In the genomic region with DNA sequence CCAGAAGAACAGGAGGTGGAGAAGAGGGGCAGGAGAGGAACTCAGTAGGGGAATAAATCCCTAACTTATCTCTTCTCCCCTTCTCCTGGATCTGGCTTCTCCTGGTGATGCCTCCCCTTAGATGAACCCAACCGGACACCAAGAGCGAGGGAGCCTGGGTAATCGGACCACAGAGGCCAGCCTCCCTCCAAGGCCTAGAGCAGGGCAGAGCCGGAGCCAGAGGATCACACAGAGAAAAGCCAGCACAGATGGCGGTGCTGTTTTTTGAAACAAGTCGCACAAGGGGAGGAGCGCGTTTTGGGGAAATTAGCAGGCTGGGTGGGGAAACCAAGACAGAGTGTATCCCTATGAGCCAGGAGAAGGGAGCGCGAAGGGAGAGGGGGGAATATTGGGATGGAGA, we compare ENCODE assay signal across 20 cellular contexts. TPM values are rescaled to one million over a fixed set of nuclear protein-coding genes. Genes with fewer than 3 reads are reported as not detected.
DNase-seq lines count a peak whose midpoint lies in the region; ATAC-seq, FAIRE-seq and TF ChIP-seq lines count a peak whose summit lies in the region.
"Had no signal": no experiment of that assay in that cellular context is flagged by ENCODE, and none has a peak within 500 bp of the region (broad histone marks: within the 10 kb centered on the region; RNA-seq: fewer than 3 reads in every experiment).

No MANE protein-coding gene starts in this region.

- peaks cover 6% of the 10 kb centered on the region for H3K27me3 Mint-ChIP-seq in activated naive CD4-positive, alpha-beta T cell treated with anti-CD3 and anti-CD28 coated beads, Interleukin-2, amount 50 U/mL, for 24 hours
- H3K27me3 Mint-ChIP-seq in WTC11 (ENCODE audit: low read depth) (no peaks in the 10 kb centered on the region; the same call in 1 of the 2 replicates), neural crest cell (ENCODE audit: low read depth) (peaks cover 5% of the 10 kb centered on the region)

- intact Hi-C loops in upper lobe of right lung (cut with DNase I) = no loop called here

- no peak for DNase-seq in activated naive CD4-positive, alpha-beta T cell treated with anti-CD3 and anti-CD28 coated beads, Interleukin-2, amount 50 U/mL, for 16 hours
- DNase-seq in WTC11 (ENCODE audit: low spot score) (no peak), neural crest cell (ENCODE audit: low read depth, low spot score) (no peak), urothelium cell line (ENCODE audit: low spot score) (no peak), upper lobe of right lung (no peak)
- DNase-seq: Calu3; GOT3; NCI-H1092 treated with DMSO at 0.1 percent for 48 hours; NCI-H1436; NCI-H1930; NCI-H2107; NCI-H524; NCI-H748 treated with DMSO at 0.1 percent for 48 hours; NK-92 treated with Interleukin-12 subunit alpha and Interleukin-12 subunit beta, amount 100 ng/mL, for 24 hours; PC-3; SK-N-SH had no signal

- no peaks in the 10 kb centered on the region for H3K36me3 ChIP-seq in upper lobe of right lung

- no peak overlapping the region for H3K4me3 ChIP-seq in upper lobe of right lung

- peaks cover 29% of the 10 kb centered on the region for H3K27me3 ChIP-seq in upper lobe of right lung

- H3K36me3 Mint-ChIP-seq in activated naive CD4-positive, alpha-beta T cell treated with anti-CD3 and anti-CD28 coated beads, Interleukin-2, amount 50 U/mL, for 24 hours = no peaks in the 10 kb centered on the region
- H3K36me3 Mint-ChIP-seq in WTC11 (peaks cover under 1% of the 10 kb centered on the region), neural crest cell (ENCODE audit: low read depth) (no peaks in the 10 kb centered on the region)

- TF ChIP-seq CTCF in WTC11 (IDR thresholded peaks at IDR 0.05) = no peak
- no peak for TF ChIP-seq CTCF in neural crest cell (conservative IDR thresholded peaks at IDR 0.05)
- TF ChIP-seq CTCF in upper lobe of right lung (IDR thresholded peaks at IDR 0.05) = no peak

- ATAC-seq in WTC11 (no peak), upper lobe of right lung (no peak), HG02588 (IDR thresholded peaks at IDR 0.05; ENCODE audit: unreplicated experiment) (no peak)
- ATAC-seq: HCT116, PC-3 had no signal

- no peaks in the 10 kb centered on the region for H3K9me3 ChIP-seq in upper lobe of right lung
- H3K9me3 ChIP-seq: SK-N-SH had no signal

- POLR2A ChIA-PET in WTC11 (lab: Charles Lee) = interaction anchor here (0.6 kb wide), 1 partner anchor 124 kb away, joined by 3 read pairs; no protein-coding TSS in a partner anchor

- no peaks in the 10 kb centered on the region for H3K9me3 Mint-ChIP-seq in activated naive CD4-positive, alpha-beta T cell treated with anti-CD3 and anti-CD28 coated beads, Interleukin-2, amount 50 U/mL, for 24 hours
- H3K9me3 Mint-ChIP-seq in WTC11 = peaks cover 2% of the 10 kb centered on the region
- H3K9me3 Mint-ChIP-seq in neural crest cell = no peaks in the 10 kb centered on the region

- no peak for FAIRE-seq in urothelium cell line (lab: Jason Lieb, UNC)
- FAIRE-seq: GM18507 had no signal

- no peak overlapping the region for H3K4me3 Mint-ChIP-seq in activated naive CD4-positive, alpha-beta T cell treated with anti-CD3 and anti-CD28 coated beads, Interleukin-2, amount 50 U/mL, for 24 hours
- no peak overlapping the region for H3K4me3 Mint-ChIP-seq in WTC11
- H3K4me3 Mint-ChIP-seq in neural crest cell = no peak overlapping the region

- H3K4me1 ChIP-seq in upper lobe of right lung = no peaks in the 10 kb centered on the region

- CTCF ChIA-PET in WTC11 (lab: Charles Lee) = interaction anchor here (1.3 to 7.0 kb wide), 3 partner anchors 24 to 66 kb away, joined by 4 to 67 read pairs (median 38); no protein-coding TSS in a partner anchor

- H3K4me1 Mint-ChIP-seq in activated naive CD4-positive, alpha-beta T cell treated with anti-CD3 and anti-CD28 coated beads, Interleukin-2, amount 50 U/mL, for 24 hours = no peaks in the 10 kb centered on the region
- H3K4me1 Mint-ChIP-seq in WTC11 (peaks cover 49% of the 10 kb centered on the region), neural crest cell (peaks cover 13% of the 10 kb centered on the region)

- no peak overlapping the region for H3K27ac ChIP-seq in upper lobe of right lung

- H3K27ac Mint-ChIP-seq in activated naive CD4-positive, alpha-beta T cell treated with anti-CD3 and anti-CD28 coated beads, Interleukin-2, amount 50 U/mL, for 24 hours = peak overlapping the region; percentile 31
- H3K27ac Mint-ChIP-seq in WTC11 (0 out of 2 replicates have a peak overlapping the region, but pooled peaks have one; percentile 23), neural crest cell (ENCODE audit: unreplicated experiment) (peak overlapping the region; percentile 92)

TF ChIP-seq in WTC11, 78 proteins besides CTCF, POLR2A, EP300 and RAD21:
- TF ChIP-seq NR1H2 (CRISPR knock-in tag; IDR thresholded peaks at IDR 0.05) (no peak), ATF2 (CRISPR knock-in tag; IDR thresholded peaks at IDR 0.05; ENCODE audit: borderline replicate concordance, low read depth) (no peak), ZNF396 (CRISPR knock-in tag; IDR thresholded peaks at IDR 0.05; ENCODE audit: borderline replicate concordance) (no peak), ZNF423 (CRISPR knock-in tag; IDR thresholded peaks at IDR 0.05) (no peak)

RNA-seq across cellular contexts. Expression of gene SRRM3, which starts 4.9 kb away (rescaled TPM):
- total RNA-seq in WTC11 (2021) (17.7 to 24.6 TPM (median 20.7 TPM) in 3 replicates), neural crest cell (4.6 and 4.9 TPM in 2 replicates), upper lobe of right lung (1.1 TPM)

Comparison
In these comparisons a context has a peak if more than half of its experiments do, and no peak if none do; other contexts are left out.
1. H3K27ac Mint-ChIP-seq: peak in every context shown above with its lines; median percentile 92 in neural crest cell; 31 in activated naive CD4-positive, alpha-beta T cell treated with anti-CD3 and anti-CD28 coated beads, Interleukin-2, amount 50 U/mL, for 24 hours; 23 in WTC11.